8 cellular contexts compared by ENCODE assay signal in genomic region chr19:55118401-55118991, GRCh38. TPM values are rescaled to one million over a fixed set of nuclear protein-coding genes. Genes with fewer than 3 reads are reported as not detected.
DNase-seq lines count a peak whose midpoint lies in the region; ATAC-seq and TF ChIP-seq lines count a peak whose summit lies in the region.

No MANE protein-coding gene starts in this region.

- H3K9me3 ChIP-seq in KOPT-K1 (ENCODE audit: insufficient read depth, low read length, poor library complexity, severe bottlenecking), result no peaks in the 10 kb centered on the region

- ATAC-seq in HG03108 (IDR thresholded peaks at IDR 0.05; ENCODE audit: unreplicated experiment) (no peak), HG03095 (IDR thresholded peaks at IDR 0.05; ENCODE audit: unreplicated experiment) (no peak), HG03039 (IDR thresholded peaks at IDR 0.05; ENCODE audit: unreplicated experiment) (no peak)

- POLR2A ChIA-PET in BJ (lab: Charles Lee), result no interaction called here

- no peak for TF ChIP-seq CTCF in BJ (IDR thresholded peaks at IDR 0.05; ENCODE audit: insufficient read depth, low read depth, low read length)

- H3K4me3 ChIP-seq in BJ (ENCODE audit: low read depth, low read length), result peak overlapping the region; percentile 97

- DNase-seq in BJ (ENCODE audit: low read depth) (no peak), amygdala (lab: John Stamatoyannopoulos, UW) (peak in 49 of 56 donors; percentile 5 to 74 (median 42)), hypothalamus (lab: John Stamatoyannopoulos, UW) (peak in 47 of 51 donors; percentile 12 to 85 (median 55)), renal cortical epithelial cell (ENCODE audit: low read depth) (peak; percentile 21)

- no peaks in the 10 kb centered on the region; the same call in 1 of the 2 replicates for H3K27me3 ChIP-seq in BJ (ENCODE audit: control insufficient read depth, insufficient read depth, low read length)

- CTCF ChIA-PET in BJ (lab: Yijun Ruan, JAX), result interaction anchor here (1.0 to 2.1 kb wide), 3 partner anchors 14 to 299 kb away, joined by 3 to 12 read pairs (median 3); no protein-coding TSS in a partner anchor

- H3K27ac ChIP-seq in KOPT-K1 (ENCODE audit: low read depth, low read length, poor library complexity, severe bottlenecking), result peak overlapping the region; percentile 52

- peaks cover 1% of the 10 kb centered on the region for H3K36me3 ChIP-seq in BJ (ENCODE audit: control insufficient read depth, insufficient read depth, low read length)
- H3K36me3 ChIP-seq in KOPT-K1 (ENCODE audit: insufficient read depth, low read length), result no peaks in the 10 kb centered on the region

RNA-seq across cellular contexts. Expression of gene PPP1R12C, which starts 1.1 kb away (rescaled TPM):
- 36.0 and 50.8 TPM in 2 replicates for polyA plus RNA-seq in BJ (2011; rRNA removed)
- polyA minus RNA-seq in BJ (2011; rRNA and poly(A)+ RNA removed), result 21.1 and 32.7 TPM in 2 replicates
- 17.5 and 32.4 TPM in 2 replicates for total RNA-seq in renal cortical epithelial cell

RNA-seq across cellular contexts. Expression of gene TNNT1, which starts 30.5 kb away (rescaled TPM):
- polyA plus RNA-seq in BJ (2011; rRNA removed), result 10.4 and 10.5 TPM in 2 replicates
- 0.93 and 1.1 TPM in 2 replicates for polyA minus RNA-seq in BJ (2011; rRNA and poly(A)+ RNA removed)
- total RNA-seq in renal cortical epithelial cell, result 1.9 and 5.9 TPM in 2 replicates

RNA-seq across cellular contexts. Expression of gene TNNI3, which starts 39.0 kb away (rescaled TPM):
- 0.12 TPM in 1 of 2 replicates, not detected in the other for polyA plus RNA-seq in BJ (2011; rRNA removed)
- polyA minus RNA-seq in BJ (2011; rRNA and poly(A)+ RNA removed), result not detected in 2 replicates
- 0.15 TPM in 1 of 2 replicates, not detected in the other for total RNA-seq in renal cortical epithelial cell

RNA-seq across cellular contexts. Expression of gene EPS8L1, which starts 42.8 kb away (rescaled TPM):
- polyA plus RNA-seq in BJ (2011; rRNA removed), result 3.6 and 4.4 TPM in 2 replicates
- 1.2 TPM in 2 replicates for polyA minus RNA-seq in BJ (2011; rRNA and poly(A)+ RNA removed)
- 7.0 and 40.5 TPM in 2 replicates for total RNA-seq in renal cortical epithelial cell

RNA-seq across cellular contexts. Expression of gene DNAAF3, which starts 47.9 kb away (rescaled TPM):
- 0.39 and 0.51 TPM in 2 replicates for polyA plus RNA-seq in BJ (2011; rRNA removed)
- 0.26 TPM in 1 of 2 replicates, not detected in the other for polyA minus RNA-seq in BJ (2011; rRNA and poly(A)+ RNA removed)
- 2.8 and 2.9 TPM in 2 replicates for total RNA-seq in renal cortical epithelial cell
